14 cellular contexts compared by ENCODE assay signal in the genomic region with DNA sequence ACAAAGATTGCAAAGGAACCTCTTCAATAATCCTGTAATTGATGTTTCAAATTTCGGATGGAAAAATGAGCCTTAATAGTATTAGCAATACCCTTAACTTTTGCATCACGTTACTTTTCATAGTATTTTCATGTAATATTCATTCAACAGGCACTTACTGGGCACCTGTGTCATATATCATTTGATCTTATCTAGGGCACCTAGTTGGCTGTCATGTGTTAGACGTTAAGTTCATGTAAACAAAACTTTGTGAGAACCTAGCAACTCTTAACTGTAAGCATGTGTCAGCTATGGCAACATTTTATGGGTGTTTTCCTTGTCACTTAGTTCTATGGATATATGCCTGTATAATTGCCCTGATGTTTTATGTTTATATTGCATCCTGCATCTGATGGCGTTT. TPM values are rescaled to one million over a fixed set of nuclear protein-coding genes. Genes with fewer than 3 reads are reported as not detected.
A peak's percentile ranks its signal among the peaks of the same experiment; 100 is the strongest.
DNase-seq lines count a peak whose midpoint lies in the region; FAIRE-seq and TF ChIP-seq lines count a peak whose summit lies in the region.
"Had no signal": no experiment of that assay in that cellular context is flagged by ENCODE, and none has a peak within 500 bp of the region (broad histone marks: within the 10 kb centered on the region; RNA-seq: fewer than 3 reads in every experiment).

No MANE protein-coding gene starts in this region.

- no peaks in the 10 kb centered on the region for H3K9me3 ChIP-seq in astrocyte (ENCODE audit: insufficient read depth, low read depth, low read length)
- H3K9me3 ChIP-seq in neural cell (ENCODE audit: low read length) = no peaks in the 10 kb centered on the region
- H3K9me3 ChIP-seq in A673 (ENCODE audit: low read depth, low read length, poor library complexity, severe bottlenecking) = no peaks in the 10 kb centered on the region
- H3K9me3 ChIP-seq: ovary had no signal

- TF ChIP-seq CTCF in Calu3 (IDR thresholded peaks at IDR 0.05; ENCODE audit: unreplicated experiment) (no peak), astrocyte (IDR thresholded peaks at IDR 0.05; ENCODE audit: insufficient read depth, low read depth, low read length) (no peak), glutamatergic neuron (IDR thresholded peaks at IDR 0.05; ENCODE audit: partially characterized antibody, unreplicated experiment) (no peak), neural cell (IDR thresholded peaks at IDR 0.05; ENCODE audit: poor library complexity, severe bottlenecking) (no peak), A673 (conservative IDR thresholded peaks at IDR 0.05; ENCODE audit: low read depth, low read length) (no peak)

- H3K9me3 Mint-ChIP-seq in Calu3 (ENCODE audit: low read depth, unreplicated experiment) (no peaks in the 10 kb centered on the region), astrocyte (ENCODE audit: unreplicated experiment) (no peaks in the 10 kb centered on the region), glutamatergic neuron (ENCODE audit: unreplicated experiment) (peaks cover 3% of the 10 kb centered on the region)
- H3K9me3 Mint-ChIP-seq: activated CD8-positive, alpha-beta T cell treated with anti-CD3 and anti-CD28 coated beads for 36 hours; CD4-positive, alpha-beta memory T cell had no signal

- H3K79me2 ChIP-seq in astrocyte (ENCODE audit: insufficient read depth, low read length) = no peaks in the 10 kb centered on the region
- no peaks in the 10 kb centered on the region for H3K79me2 ChIP-seq in neural cell (replicated peaks; ENCODE audit: insufficient read depth, low read length)

- DNase-seq in Calu3 = no peak
- DNase-seq in astrocyte (ENCODE audit: low read depth) = no peak
- DNase-seq in glutamatergic neuron = no peak
- no peak for DNase-seq in C1 segment of cervical spinal cord (lab: John Stamatoyannopoulos, UW)
- DNase-seq in NOMO-1 (lab: John Stamatoyannopoulos, UW; ENCODE audit: unreplicated experiment in 2 of 2) = no peak
- DNase-seq in NCI-H2029 treated with DMSO at 0.1 percent for 48 hours (lab: John Stamatoyannopoulos, UW) = no peak
- no peak for DNase-seq in A673 (ENCODE audit: low spot score)
- DNase-seq: CD4-positive, alpha-beta memory T cell; Kasumi-1; NCI-H226 had no signal

- H3K4me3 Mint-ChIP-seq in Calu3 (ENCODE audit: low read depth, unreplicated experiment) = peak overlapping the region; percentile 68
- H3K4me3 Mint-ChIP-seq in astrocyte (ENCODE audit: unreplicated experiment) = peak overlapping the region; percentile 81
- H3K4me3 Mint-ChIP-seq in glutamatergic neuron (ENCODE audit: unreplicated experiment) = peak overlapping the region; percentile 86
- H3K4me3 Mint-ChIP-seq: activated CD8-positive, alpha-beta T cell treated with anti-CD3 and anti-CD28 coated beads for 36 hours; CD4-positive, alpha-beta memory T cell had no signal

- H3K4me3 ChIP-seq in astrocyte (ENCODE audit: insufficient read depth, low read depth, low read length) (no peak overlapping the region), neural cell (ENCODE audit: low read length) (peak overlapping the region; percentile 63), A673 (ENCODE audit: low read depth, low read length, poor library complexity, severe bottlenecking) (no peak overlapping the region)
- H3K4me3 ChIP-seq: coronary artery had no signal

- POLR2A ChIA-PET in A673 (lab: Charles Lee; ENCODE audit: low non-redundant PET) = no interaction called here

- CTCF ChIA-PET in Calu3 (lab: Charles Lee) = interaction anchor here (1.1 kb wide), 1 partner anchor 48 kb away, joined by 4 read pairs; no protein-coding TSS in a partner anchor
- CTCF ChIA-PET in A673 (lab: Charles Lee) = no interaction called here

- no peak overlapping the region for H2AFZ ChIP-seq in astrocyte (ENCODE audit: low read depth, low read length)
- H2AFZ ChIP-seq in neural cell (ENCODE audit: low read depth, low read length) = no peak overlapping the region

- no peak overlapping the region for H3K27ac ChIP-seq in astrocyte (ENCODE audit: low read depth, low read length)
- H3K27ac ChIP-seq in neural cell (ENCODE audit: low read length) = no peak overlapping the region
- H3K27ac ChIP-seq in A673 (ENCODE audit: low read depth, low read length, poor library complexity, severe bottlenecking) = no peak overlapping the region
- H3K27ac ChIP-seq: coronary artery, ovary had no signal

- FAIRE-seq in astrocyte (lab: Jason Lieb, UNC) = no peak

- H3K27me3 Mint-ChIP-seq in Calu3 (ENCODE audit: unreplicated experiment) (no peaks in the 10 kb centered on the region), astrocyte (ENCODE audit: low read depth, unreplicated experiment) (no peaks in the 10 kb centered on the region), glutamatergic neuron (ENCODE audit: unreplicated experiment) (peaks cover 2% of the 10 kb centered on the region)

- TSS peak; percentile 57 for BruUV-seq in Calu3 (replicated peaks; lab: Mats Ljungman, UMichigan)
- BruUV-seq in A673 (replicated peaks; lab: Mats Ljungman, UMichigan) = no TSS peak

- H3K36me3 Mint-ChIP-seq in Calu3 (ENCODE audit: insufficient read depth, unreplicated experiment) (peaks cover 78% of the 10 kb centered on the region), astrocyte (ENCODE audit: low read depth, unreplicated experiment) (no peaks in the 10 kb centered on the region), glutamatergic neuron (ENCODE audit: unreplicated experiment) (no peaks in the 10 kb centered on the region)
- H3K36me3 Mint-ChIP-seq: CD4-positive, alpha-beta memory T cell had no signal

- TF ChIP-seq RAD21 in neural cell (conservative IDR thresholded peaks at IDR 0.05) = no peak

- H3K9me2 ChIP-seq in neural cell (ENCODE audit: insufficient read depth, low read length) = no peaks in the 10 kb centered on the region

- H3K27ac Mint-ChIP-seq in Calu3 (ENCODE audit: unreplicated experiment) (peak overlapping the region; percentile 75), astrocyte (ENCODE audit: unreplicated experiment) (peak overlapping the region; percentile 38), glutamatergic neuron (ENCODE audit: unreplicated experiment) (no peak overlapping the region)
- H3K27ac Mint-ChIP-seq: activated CD8-positive, alpha-beta T cell treated with anti-CD3 and anti-CD28 coated beads for 36 hours; CD4-positive, alpha-beta memory T cell had no signal

- peak overlapping the region; percentile 87 for H3K4me2 ChIP-seq in astrocyte (ENCODE audit: low read length)
- H3K4me2 ChIP-seq in neural cell (ENCODE audit: low read length) = no peak overlapping the region

- H3K27me3 ChIP-seq in astrocyte (ENCODE audit: insufficient read depth, low read length) (no peaks in the 10 kb centered on the region), neural cell (ENCODE audit: insufficient read depth, low read depth, low read length) (peaks cover 18% of the 10 kb centered on the region), A673 (replicated peaks; ENCODE audit: insufficient read depth, low read depth, low read length, poor library complexity) (no peaks in the 10 kb centered on the region)
- H3K27me3 ChIP-seq: ovary had no signal

- TF ChIP-seq EP300 in neural cell (conservative IDR thresholded peaks at IDR 0.05; ENCODE audit: poor library complexity, severe bottlenecking) = no peak

- peaks cover 65% of the 10 kb centered on the region for H3K4me1 Mint-ChIP-seq in Calu3 (ENCODE audit: low read depth, unreplicated experiment)
- peaks cover 13% of the 10 kb centered on the region for H3K4me1 Mint-ChIP-seq in astrocyte (ENCODE audit: low read depth, unreplicated experiment)
- no peaks in the 10 kb centered on the region for H3K4me1 Mint-ChIP-seq in glutamatergic neuron (ENCODE audit: low read depth, unreplicated experiment)
- H3K4me1 Mint-ChIP-seq: CD4-positive, alpha-beta memory T cell had no signal

- no peaks in the 10 kb centered on the region for H3F3A ChIP-seq in neural cell (ENCODE audit: insufficient read depth, low read length, poor library complexity, severe bottlenecking)

- peaks cover 14% of the 10 kb centered on the region for H3K4me1 ChIP-seq in astrocyte (ENCODE audit: insufficient read depth, low read length)
- no peaks in the 10 kb centered on the region for H3K4me1 ChIP-seq in A673 (ENCODE audit: insufficient read depth, low read length, poor library complexity, severe bottlenecking)

- H3K9ac ChIP-seq in astrocyte (ENCODE audit: low read length) (peak overlapping the region; percentile 76), neural cell (ENCODE audit: low read length) (no peak overlapping the region)

- intact Hi-C loops in Calu3 (cut with micrococcal nuclease; ENCODE audit: unreplicated experiment) (loop anchor here (1.0 to 2.0 kb wide), 2 partner anchors 48 to 218 kb away; no protein-coding TSS in a partner anchor), A673 (cut with micrococcal nuclease; ENCODE audit: unreplicated experiment) (no loop called here)

- H3K36me3 ChIP-seq in astrocyte (ENCODE audit: insufficient read depth, low read length) (no peaks in the 10 kb centered on the region), neural cell (ENCODE audit: insufficient read depth, low read length) (no peaks in the 10 kb centered on the region), A673 (ENCODE audit: insufficient read depth, low read length, poor library complexity, severe bottlenecking) (no peaks in the 10 kb centered on the region)
- H3K36me3 ChIP-seq: ovary had no signal

- no peaks in the 10 kb centered on the region for H4K20me1 ChIP-seq in astrocyte (ENCODE audit: insufficient read depth, low read length)
- no peaks in the 10 kb centered on the region for H4K20me1 ChIP-seq in neural cell (ENCODE audit: insufficient read depth)

RNA-seq across cellular contexts. Expression of gene LAMC2, which starts 0.8 kb away (rescaled TPM):
- total RNA-seq in Calu3 (2022) (498 and 642 TPM in 2 replicates), astrocyte (8.0 and 13.9 TPM in 2 replicates), glutamatergic neuron (ENCODE audit: unreplicated experiment) (2.8 TPM), A673 (2021) (0.11 and 0.26 TPM in 2 replicates)
- polyA plus RNA-seq in neural cell = 0.67 and 1.2 TPM in 2 replicates
- 1.5 and 1.6 TPM in 2 replicates for polyA minus RNA-seq in neural cell
- total RNA-seq: activated CD8-positive, alpha-beta T cell treated with anti-CD3 and anti-CD28 coated beads for 36 hours; CD4-positive, alpha-beta memory T cell had no signal
- polyA plus RNA-seq: CD4-positive, alpha-beta memory T cell had no signal

Comparison
In these comparisons a context has a peak if more than half of its experiments do, and no peak if none do; other contexts are left out.
1. RNA of gene LAMC2, which starts 0.8 kb away (total RNA-seq): 498 to 642 TPM in Calu3; 8.0 to 13.9 TPM in astrocyte, 2.8 TPM in glutamatergic neuron (single experiment) and 0.11 to 0.26 TPM in A673; every median in the first group is over 10 times any median in the second.
2. Peak in every context shown above with its lines, with median percentiles within 50 percentile points of each other: H3K4me3 Mint-ChIP-seq.